10 cellular contexts compared by ENCODE assay signal in genomic region chr20:48818481-48818987, GRCh38. TPM values are rescaled to one million over a fixed set of nuclear protein-coding genes. Genes with fewer than 3 reads are reported as not detected.
A peak's percentile ranks its signal among the peaks of the same experiment; 100 is the strongest.
DNase-seq lines count a peak whose midpoint lies in the region; ATAC-seq lines count a peak whose summit lies in the region.
"Had no signal": no experiment of that assay in that cellular context is flagged by ENCODE, and none has a peak within 500 bp of the region (broad histone marks: within the 10 kb centered on the region; RNA-seq: fewer than 3 reads in every experiment).

No MANE protein-coding gene starts in this region.

- no peaks in the 10 kb centered on the region for H3K9me3 Mint-ChIP-seq in activated naive CD4-positive, alpha-beta T cell treated with anti-CD3 and anti-CD28 coated beads, Interleukin-2, amount 50 U/mL, for 72 hours

- H3K27ac Mint-ChIP-seq in activated naive CD4-positive, alpha-beta T cell treated with anti-CD3 and anti-CD28 coated beads, Interleukin-2, amount 50 U/mL, for 72 hours: peak overlapping the region; percentile 73 to 84

- ATAC-seq in HG03139 (IDR thresholded peaks at IDR 0.05; ENCODE audit: unreplicated experiment) (peak; percentile 42), HG03039 (IDR thresholded peaks at IDR 0.05; ENCODE audit: unreplicated experiment) (no peak), HG03280 (IDR thresholded peaks at IDR 0.05; ENCODE audit: unreplicated experiment) (no peak)
- peak; percentile 25 to 52 for ATAC-seq in activated naive CD4-positive, alpha-beta T cell treated with anti-CD3 and anti-CD28 coated beads, Interleukin-2, amount 50 U/mL, for 72 hours

- H3K36me3 Mint-ChIP-seq in activated naive CD4-positive, alpha-beta T cell treated with anti-CD3 and anti-CD28 coated beads, Interleukin-2, amount 50 U/mL, for 72 hours: peaks cover 0 to 13% of the 10 kb centered on the region in 2 donors

- DNase-seq in activated T-cell treated with anti-CD3 and anti-CD28 coated beads for 24 hours (ENCODE audit: low read depth): peak; percentile 32
- DNase-seq in activated T-cell treated with anti-CD3 and anti-CD28 coated beads for 4 hours: no peak
- DNase-seq in activated naive CD4-positive, alpha-beta T cell treated with anti-CD3 and anti-CD28 coated beads, Interleukin-2, amount 50 U/mL, for 72 hours (ENCODE audit: low spot score in 2 of 2): no peak
- peak; percentile 20 for DNase-seq in stimulated activated naive CD4-positive, alpha-beta T cell treated with Interleukin-2 at 50 U/mL for 16 hours (lab: John Stamatoyannopoulos, UW)
- no peak for DNase-seq in pons (ENCODE audit: low spot score)
- DNase-seq: foreskin fibroblast, IMR-90 had no signal

RNA-seq across cellular contexts. Expression of gene PREX1, which starts 9.3 kb away (rescaled TPM):
- total RNA-seq in activated naive CD4-positive, alpha-beta T cell treated with anti-CD3 and anti-CD28 coated beads, Interleukin-2, amount 50 U/mL, for 72 hours: 10 to 100 TPM; 30.6 to 51.8 TPM

Comparison
In these comparisons a context has a peak if more than half of its experiments do, and no peak if none do; other contexts are left out.
1. DNase-seq: peak in activated T-cell treated with anti-CD3 and anti-CD28 coated beads for 24 hours (single experiment) and stimulated activated naive CD4-positive, alpha-beta T cell treated with Interleukin-2 at 50 U/mL for 16 hours (single experiment); none in activated T-cell treated with anti-CD3 and anti-CD28 coated beads for 4 hours (single experiment), activated naive CD4-positive, alpha-beta T cell treated with anti-CD3 and anti-CD28 coated beads, Interleukin-2, amount 50 U/mL, for 72 hours (0 of 2) and pons (single experiment).
2. ATAC-seq: peak in HG03139 (single experiment) and activated naive CD4-positive, alpha-beta T cell treated with anti-CD3 and anti-CD28 coated beads, Interleukin-2, amount 50 U/mL, for 72 hours (2 of 2); none in HG03039 (single experiment) and HG03280 (single experiment).